ENCODE assay signal across 1 cellular context in genomic region chr11:57485217-57486007, GRCh38.
A peak's percentile ranks its signal among the peaks of the same experiment; 100 is the strongest.
TF ChIP-seq lines count a peak whose summit lies in the region.

No MANE protein-coding gene starts in this region.

TF ChIP-seq in IMR-90, 13 proteins besides CTCF, POLR2A, EP300 and RAD21:
- TF ChIP-seq MXI1 (IDR thresholded peaks at IDR 0.05; ENCODE audit: borderline replicate concordance, low read depth, low read length) (no peak), CEBPB (IDR thresholded peaks at IDR 0.05; ENCODE audit: low read depth, low read length) (peak; percentile 72)
